In genomic region chr5:127746756-127747155, GRCh38 we compare ENCODE assay signal across 9 cellular contexts. TPM values are rescaled to one million over a fixed set of nuclear protein-coding genes. Genes with fewer than 3 reads are reported as not detected.
DNase-seq lines count a peak whose midpoint lies in the region; ATAC-seq and TF ChIP-seq lines count a peak whose summit lies in the region.
"Had no signal": no experiment of that assay in that cellular context is flagged by ENCODE, and none has a peak within 500 bp of the region (broad histone marks: within the 10 kb centered on the region; RNA-seq: fewer than 3 reads in every experiment).

No MANE protein-coding gene starts in this region.

- no peak overlapping the region for H3K4me3 ChIP-seq in heart left ventricle
- H3K4me3 ChIP-seq in Panc1 (ENCODE audit: low read depth in 2 of 2, low read length in 2 of 2) = no peak overlapping the region
- no peak overlapping the region for H3K4me3 ChIP-seq in fibroblast of pulmonary artery (replicated peaks; ENCODE audit: low read depth, low read length)
- no peak overlapping the region for H3K4me3 ChIP-seq in upper lobe of right lung

- no peak for TF ChIP-seq POLR2A in heart left ventricle (IDR thresholded peaks at IDR 0.05)

- ATAC-seq in heart left ventricle = no peak
- no peak for ATAC-seq in left cardiac atrium
- no peak for ATAC-seq in Panc1
- ATAC-seq in upper lobe of right lung = peak; percentile 24
- ATAC-seq in HG02610 (IDR thresholded peaks at IDR 0.05; ENCODE audit: unreplicated experiment) = no peak

- no peak for DNase-seq in heart left ventricle
- DNase-seq in left cardiac atrium = no peak
- DNase-seq in Panc1 (ENCODE audit: low read depth, low spot score) = peak; percentile 10
- DNase-seq in fibroblast of pulmonary artery (ENCODE audit: low read depth) = peak; percentile 66
- no peak for DNase-seq in upper lobe of right lung
- DNase-seq in putamen (ENCODE audit: low spot score) = no peak
- no peak for DNase-seq in activated T-cell treated with anti-CD3 and anti-CD28 coated beads, Interleukin-2, amount 50 U/mL, for 48 hours

- POLR2A ChIA-PET in Panc1 (lab: Charles Lee) = no interaction called here

- CTCF ChIA-PET in Panc1 (lab: Charles Lee) = no interaction called here

- H3K27me3 ChIP-seq in heart left ventricle = no peaks in the 10 kb centered on the region
- H3K27me3 ChIP-seq in Panc1 (ENCODE audit: control insufficient read depth, insufficient read depth, low read length) = no peaks in the 10 kb centered on the region
- H3K27me3 ChIP-seq in upper lobe of right lung = no peaks in the 10 kb centered on the region

- 75 to 90% (median 85%) methylated on average over 1 of the region's 1 CpG for WGBS in heart left ventricle, 4 donors

- no TSS peak for BruUV-seq in Panc1 (replicated peaks; lab: Mats Ljungman, UMichigan)

- H3K27ac ChIP-seq in heart left ventricle (no peak overlapping the region), Panc1 (ENCODE audit: low read length) (no peak overlapping the region), upper lobe of right lung (no peak overlapping the region)

- in situ Hi-C loops in Panc1 (cut with HindIII; ENCODE audit: low pct_unique_long_range_greater_than_20kb, low sequenced_read_pairs) = no loop called here

- intact Hi-C loops in heart left ventricle (cut with DNase I) = loop anchor here in 3 of 10 donors (2.0 to 10.0 kb wide), 3 partner anchors 172 to 454 kb away; no protein-coding TSS in a partner anchor
- intact Hi-C loops in left cardiac atrium (cut with DNase I) = loop anchor here in 1 of 2 donors (5.0 kb wide), 1 partner anchor 456 kb away; no protein-coding TSS in a partner anchor
- intact Hi-C loops in Panc1 (cut with micrococcal nuclease; ENCODE audit: unreplicated experiment) = no loop called here
- intact Hi-C loops in upper lobe of right lung (cut with DNase I) = no loop called here

- no peaks in the 10 kb centered on the region for H3K4me1 ChIP-seq in heart left ventricle
- no peaks in the 10 kb centered on the region for H3K4me1 ChIP-seq in Panc1 (ENCODE audit: control insufficient read depth, insufficient read depth, low read length)
- H3K4me1 ChIP-seq in upper lobe of right lung = no peaks in the 10 kb centered on the region

- H3K36me3 ChIP-seq in heart left ventricle = no peaks in the 10 kb centered on the region
- no peaks in the 10 kb centered on the region for H3K36me3 ChIP-seq in Panc1 (ENCODE audit: control insufficient read depth, insufficient read depth, low read length)
- H3K36me3 ChIP-seq in upper lobe of right lung = no peaks in the 10 kb centered on the region

- H3K9me3 ChIP-seq in heart left ventricle (no peaks in the 10 kb centered on the region), Panc1 (ENCODE audit: control insufficient read depth, insufficient read depth, low read depth, low read length) (no peaks in the 10 kb centered on the region), upper lobe of right lung (no peaks in the 10 kb centered on the region)

- TF ChIP-seq CTCF in heart left ventricle (IDR thresholded peaks at IDR 0.05) = peak; percentile 33 to 64 (median 46)
- TF ChIP-seq CTCF in Panc1 (IDR thresholded peaks at IDR 0.05) = peak; percentile 37
- TF ChIP-seq CTCF in fibroblast of pulmonary artery (IDR thresholded peaks at IDR 0.05; ENCODE audit: low read length, missing control alignments) = peak; percentile 65
- TF ChIP-seq CTCF in upper lobe of right lung (IDR thresholded peaks at IDR 0.05) = peak; percentile 47

RNA-seq across cellular contexts. Expression of gene CCDC192, which starts 43.6 kb away (rescaled TPM):
- total RNA-seq in heart left ventricle (1 to 10 TPM in 1 of 9 donors, not detected in 8; 1.3 TPM), left cardiac atrium (not detected), Panc1 (2021; ENCODE audit: unreplicated experiment) (not detected), upper lobe of right lung (not detected)
- under 1 TPM; 0.07 to 0.42 TPM for polyA plus RNA-seq in heart left ventricle
- not detected for polyA plus RNA-seq in Panc1 (2012; ENCODE audit: insufficient read length)
- total RNA-seq: activated T-helper 1 cell treated with anti-CD3 and anti-CD28 coated beads, Interleukin-12 subunit alpha, Interleukin-12 subunit beta, Interleukin-2, Interleukin-4 antibody, amounts not matched to agents 30 ng/mL and 10 ng/mL and 1 ng/mL, durations not matched to agents 14 hours and 24 hours and 36 hours had no signal

Comparison
In these comparisons a context has a peak if more than half of its experiments do, and no peak if none do; other contexts are left out.
1. DNase-seq: peak in Panc1 (single experiment) and fibroblast of pulmonary artery (single experiment); none in heart left ventricle (0 of 5), left cardiac atrium (single experiment), upper lobe of right lung (single experiment), putamen (single experiment) and activated T-cell treated with anti-CD3 and anti-CD28 coated beads, Interleukin-2, amount 50 U/mL, for 48 hours (0 of 2).
2. Peak in every context shown above with its lines, with median percentiles within 50 percentile points of each other: CTCF ChIP-seq.